In the genomic region with DNA sequence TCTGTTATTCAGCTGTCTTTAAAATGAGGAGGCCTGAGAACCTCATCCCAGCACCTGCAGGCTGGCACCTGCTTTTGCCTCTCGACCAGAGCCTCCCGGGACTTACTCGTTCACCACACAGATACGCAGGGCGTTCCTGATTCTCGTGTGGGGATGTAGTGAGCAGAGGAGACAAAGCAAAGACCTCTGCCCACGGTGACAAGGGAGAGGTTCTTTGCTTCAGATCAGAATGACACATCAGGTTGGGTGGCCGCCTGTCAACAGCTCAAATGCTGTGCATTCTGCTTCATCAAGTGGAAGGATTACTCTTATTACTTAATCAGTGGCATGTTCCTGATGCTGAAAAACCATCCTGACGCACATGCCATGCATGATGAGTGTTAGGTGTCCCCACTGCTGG, we compare ENCODE assay signal across 33 cellular contexts. TPM values are rescaled to one million over a fixed set of nuclear protein-coding genes. Genes with fewer than 3 reads are reported as not detected.
DNase-seq lines count a peak whose midpoint lies in the region; ATAC-seq and TF ChIP-seq lines count a peak whose summit lies in the region.
"Had no signal": no experiment of that assay in that cellular context is flagged by ENCODE, and none has a peak within 500 bp of the region (broad histone marks: within the 10 kb centered on the region; RNA-seq: fewer than 3 reads in every experiment).

No MANE protein-coding gene starts in this region.

- no peak overlapping the region for H3K4me3 ChIP-seq in H7 (ENCODE audit: insufficient read depth, low read depth, low read length)
- H3K4me3 ChIP-seq: A549, esophagus muscularis mucosa, left ventricle myocardium inferior, right atrium auricular region, SK-N-MC, testis had no signal

- CTCF ChIA-PET in activated naive CD4-positive, alpha-beta T cell treated with anti-CD3 and anti-CD28 coated beads, Interleukin-2, amount 10 ng/mL, durations not matched to agents 7 days and 5 days (lab: Charles Lee), result no interaction called here

- no peaks in the 10 kb centered on the region for H3K27me3 Mint-ChIP-seq in activated naive CD4-positive, alpha-beta T cell treated with anti-CD3 and anti-CD28 coated beads, Interleukin-2, amount 50 U/mL, for 24 hours
- H3K27me3 Mint-ChIP-seq in activated naive CD4-positive, alpha-beta T cell treated with anti-CD3 and anti-CD28 coated beads, Interleukin-2, amount 10 ng/mL, durations not matched to agents 7 days and 5 days, result no peaks in the 10 kb centered on the region
- no peaks in the 10 kb centered on the region for H3K27me3 Mint-ChIP-seq in brain
- no peaks in the 10 kb centered on the region for H3K27me3 Mint-ChIP-seq in stimulated activated naive B cell treated with anti-CD40 and anti-IgM and Interleukin-4, amounts not matched to agents 10 μg/mL and 1 μg/mL and 100 μg/mL, for 72 hours
- H3K27me3 Mint-ChIP-seq: activated CD4-positive, alpha-beta memory T cell treated with anti-CD3 and anti-CD28 coated beads for 36 hours; activated T-helper 17 cell treated with anti-CD3 and anti-CD28 coated beads, Interleukin-2, amount 50 U/mL, for 72 hours; CD8-positive, alpha-beta memory T cell; stimulated activated naive CD8-positive, alpha-beta T cell treated with anti-CD3 and anti-CD28 coated beads, Interleukin-15, Interleukin-2, amounts not matched to agents 100 ng/mL and 50 ng/mL, for 24 hours had no signal

- no peaks in the 10 kb centered on the region for H3K9me3 Mint-ChIP-seq in activated naive CD4-positive, alpha-beta T cell treated with anti-CD3 and anti-CD28 coated beads, Interleukin-2, amount 50 U/mL, for 24 hours
- H3K9me3 Mint-ChIP-seq in activated naive CD4-positive, alpha-beta T cell treated with anti-CD3 and anti-CD28 coated beads, Interleukin-2, amount 10 ng/mL, durations not matched to agents 7 days and 5 days, result no peaks in the 10 kb centered on the region
- H3K9me3 Mint-ChIP-seq in brain, result no peaks in the 10 kb centered on the region
- H3K9me3 Mint-ChIP-seq in stimulated activated naive B cell treated with anti-CD40 and anti-IgM and Interleukin-4, amounts not matched to agents 10 μg/mL and 1 μg/mL and 100 μg/mL, for 72 hours, result no peaks in the 10 kb centered on the region
- H3K9me3 Mint-ChIP-seq: activated CD4-positive, alpha-beta memory T cell treated with anti-CD3 and anti-CD28 coated beads for 36 hours; activated T-helper 17 cell treated with anti-CD3 and anti-CD28 coated beads, Interleukin-2, amount 50 U/mL, for 72 hours; CD8-positive, alpha-beta memory T cell; stimulated activated naive CD8-positive, alpha-beta T cell treated with anti-CD3 and anti-CD28 coated beads, Interleukin-15, Interleukin-2, amounts not matched to agents 100 ng/mL and 50 ng/mL, for 24 hours had no signal

- H3K27me3 ChIP-seq in H7 (ENCODE audit: control insufficient read depth, insufficient read depth, low read length), result no peaks in the 10 kb centered on the region
- H3K27me3 ChIP-seq: esophagus muscularis mucosa, right atrium auricular region, testis had no signal

- H3K4me1 Mint-ChIP-seq in activated naive CD4-positive, alpha-beta T cell treated with anti-CD3 and anti-CD28 coated beads, Interleukin-2, amount 50 U/mL, for 24 hours, result peaks cover 3% of the 10 kb centered on the region
- peaks cover 2% of the 10 kb centered on the region for H3K4me1 Mint-ChIP-seq in activated naive CD4-positive, alpha-beta T cell treated with anti-CD3 and anti-CD28 coated beads, Interleukin-2, amount 10 ng/mL, durations not matched to agents 7 days and 5 days
- no peaks in the 10 kb centered on the region for H3K4me1 Mint-ChIP-seq in brain
- H3K4me1 Mint-ChIP-seq in stimulated activated naive B cell treated with anti-CD40 and anti-IgM and Interleukin-4, amounts not matched to agents 10 μg/mL and 1 μg/mL and 100 μg/mL, for 72 hours, result peaks cover 22 to 41% of the 10 kb centered on the region in 2 donors

- no peak overlapping the region for H3K4me3 Mint-ChIP-seq in activated naive CD4-positive, alpha-beta T cell treated with anti-CD3 and anti-CD28 coated beads, Interleukin-2, amount 50 U/mL, for 24 hours
- H3K4me3 Mint-ChIP-seq in activated naive CD4-positive, alpha-beta T cell treated with anti-CD3 and anti-CD28 coated beads, Interleukin-2, amount 10 ng/mL, durations not matched to agents 7 days and 5 days, result no peak overlapping the region
- H3K4me3 Mint-ChIP-seq in brain, result no peak overlapping the region
- no peak overlapping the region for H3K4me3 Mint-ChIP-seq in stimulated activated naive B cell treated with anti-CD40 and anti-IgM and Interleukin-4, amounts not matched to agents 10 μg/mL and 1 μg/mL and 100 μg/mL, for 72 hours
- H3K4me3 Mint-ChIP-seq: activated CD4-positive, alpha-beta memory T cell treated with anti-CD3 and anti-CD28 coated beads for 36 hours; activated T-helper 17 cell treated with anti-CD3 and anti-CD28 coated beads, Interleukin-2, amount 50 U/mL, for 72 hours; CD8-positive, alpha-beta memory T cell; stimulated activated naive CD8-positive, alpha-beta T cell treated with anti-CD3 and anti-CD28 coated beads, Interleukin-15, Interleukin-2, amounts not matched to agents 100 ng/mL and 50 ng/mL, for 24 hours had no signal

- no peak for ATAC-seq in stimulated activated naive B cell treated with anti-CD40 and anti-IgM and Interleukin-4, amounts not matched to agents 10 μg/mL and 1 μg/mL and 100 μg/mL, for 72 hours (replicated peaks)
- no peak for ATAC-seq in GM21825 (IDR thresholded peaks at IDR 0.05; ENCODE audit: unreplicated experiment)
- no peak for ATAC-seq in GM18502 (IDR thresholded peaks at IDR 0.05; ENCODE audit: poor library complexity, unreplicated experiment)
- ATAC-seq: A549; activated CD4-positive, CD25-positive, alpha-beta regulatory T cell treated with anti-CD3 and anti-CD28 coated beads, Interleukin-2, amount 50 U/mL, for 24 hours; activated T-helper 17 cell treated with anti-CD3 and anti-CD28 coated beads, Interleukin-2, amount 50 U/mL, for 72 hours; HCT116; HepG2; PC-3 had no signal

- peaks cover 8% of the 10 kb centered on the region for H3K36me3 Mint-ChIP-seq in activated naive CD4-positive, alpha-beta T cell treated with anti-CD3 and anti-CD28 coated beads, Interleukin-2, amount 50 U/mL, for 24 hours
- peaks cover 83% of the 10 kb centered on the region for H3K36me3 Mint-ChIP-seq in activated naive CD4-positive, alpha-beta T cell treated with anti-CD3 and anti-CD28 coated beads, Interleukin-2, amount 10 ng/mL, durations not matched to agents 7 days and 5 days
- H3K36me3 Mint-ChIP-seq in brain, result peaks cover 51% of the 10 kb centered on the region
- H3K36me3 Mint-ChIP-seq in stimulated activated naive B cell treated with anti-CD40 and anti-IgM and Interleukin-4, amounts not matched to agents 10 μg/mL and 1 μg/mL and 100 μg/mL, for 72 hours, result peaks cover 60 to 70% of the 10 kb centered on the region in 2 donors

- no peaks in the 10 kb centered on the region; the same call in 1 of the 2 replicates for H3K36me3 ChIP-seq in H7 (replicated peaks; ENCODE audit: control insufficient read depth, insufficient read depth, low read length)

- TF ChIP-seq CTCF in brain (conservative IDR thresholded peaks at IDR 0.05), result no peak

- peak overlapping the region; percentile 41 for H3K27ac Mint-ChIP-seq in activated naive CD4-positive, alpha-beta T cell treated with anti-CD3 and anti-CD28 coated beads, Interleukin-2, amount 50 U/mL, for 24 hours
- H3K27ac Mint-ChIP-seq in activated naive CD4-positive, alpha-beta T cell treated with anti-CD3 and anti-CD28 coated beads, Interleukin-2, amount 10 ng/mL, durations not matched to agents 7 days and 5 days, result no peak overlapping the region
- H3K27ac Mint-ChIP-seq in brain, result peak overlapping the region in 3 of 5 experiments; percentile 24 to 69 (median 43)
- peak overlapping the region; percentile 83 for H3K27ac Mint-ChIP-seq in stimulated activated naive B cell treated with anti-CD40 and anti-IgM and Interleukin-4, amounts not matched to agents 10 μg/mL and 1 μg/mL and 100 μg/mL, for 72 hours
- H3K27ac Mint-ChIP-seq: activated CD4-positive, alpha-beta memory T cell treated with anti-CD3 and anti-CD28 coated beads for 36 hours; stimulated activated naive CD8-positive, alpha-beta T cell treated with anti-CD3 and anti-CD28 coated beads, Interleukin-15, Interleukin-2, amounts not matched to agents 100 ng/mL and 50 ng/mL, for 24 hours had no signal

- no peak for DNase-seq in activated naive CD4-positive, alpha-beta T cell treated with anti-CD3 and anti-CD28 coated beads, Interleukin-2, amount 10 ng/mL, durations not matched to agents 7 days and 5 days
- peak; percentile 30 for DNase-seq in NCI-H2107 (lab: John Stamatoyannopoulos, UW)
- no peak for DNase-seq in stimulated activated naive B cell treated with anti-CD40 and anti-IgM and Interleukin-4, amounts not matched to agents 10 μg/mL and 1 μg/mL and 100 μg/mL, for 72 hours
- no peak for DNase-seq in H7
- DNase-seq: activated CD4-positive, alpha-beta memory T cell treated with anti-CD3 and anti-CD28 coated beads for 36 hours; activated CD8-positive, alpha-beta memory T cell treated with anti-CD3 and anti-CD28 coated beads, Interleukin-2, amount 50 U/mL, for 48 hours; CD8-positive, alpha-beta memory T cell; cerebellar nuclear complex; foreskin fibroblast; islet precursor cell; left ventricle myocardium inferior; mesendoderm; MM.1S; NCI-H1694; NCI-H526 treated with DMSO at 0.1 percent for 48 hours; NK-92 treated with Interleukin-12 subunit alpha and Interleukin-12 subunit beta, amount 100 ng/mL, for 24 hours; PC-3; small intestine; testis had no signal

RNA-seq across cellular contexts. Expression of a gene that starts 24.4 kb away (rescaled TPM):
- 3.1 TPM for polyA plus RNA-seq in brain (ENCODE audit: insufficient read depth, low read depth, low replicate concordance)
- total RNA-seq in H7 (2014; rRNA removed; shearing (Covaris generic)), result not detected in 2 replicates
- total RNA-seq: left ventricle myocardium inferior; right atrium auricular region; T-helper 1 cell treated with Interleukin-12 subunit alpha and Interleukin-12 subunit beta and Interleukin-4 antibody, amounts not matched to agents 30 ng/mL and 1 ng/mL, for 36 hours had no signal
